In the genomic region with DNA sequence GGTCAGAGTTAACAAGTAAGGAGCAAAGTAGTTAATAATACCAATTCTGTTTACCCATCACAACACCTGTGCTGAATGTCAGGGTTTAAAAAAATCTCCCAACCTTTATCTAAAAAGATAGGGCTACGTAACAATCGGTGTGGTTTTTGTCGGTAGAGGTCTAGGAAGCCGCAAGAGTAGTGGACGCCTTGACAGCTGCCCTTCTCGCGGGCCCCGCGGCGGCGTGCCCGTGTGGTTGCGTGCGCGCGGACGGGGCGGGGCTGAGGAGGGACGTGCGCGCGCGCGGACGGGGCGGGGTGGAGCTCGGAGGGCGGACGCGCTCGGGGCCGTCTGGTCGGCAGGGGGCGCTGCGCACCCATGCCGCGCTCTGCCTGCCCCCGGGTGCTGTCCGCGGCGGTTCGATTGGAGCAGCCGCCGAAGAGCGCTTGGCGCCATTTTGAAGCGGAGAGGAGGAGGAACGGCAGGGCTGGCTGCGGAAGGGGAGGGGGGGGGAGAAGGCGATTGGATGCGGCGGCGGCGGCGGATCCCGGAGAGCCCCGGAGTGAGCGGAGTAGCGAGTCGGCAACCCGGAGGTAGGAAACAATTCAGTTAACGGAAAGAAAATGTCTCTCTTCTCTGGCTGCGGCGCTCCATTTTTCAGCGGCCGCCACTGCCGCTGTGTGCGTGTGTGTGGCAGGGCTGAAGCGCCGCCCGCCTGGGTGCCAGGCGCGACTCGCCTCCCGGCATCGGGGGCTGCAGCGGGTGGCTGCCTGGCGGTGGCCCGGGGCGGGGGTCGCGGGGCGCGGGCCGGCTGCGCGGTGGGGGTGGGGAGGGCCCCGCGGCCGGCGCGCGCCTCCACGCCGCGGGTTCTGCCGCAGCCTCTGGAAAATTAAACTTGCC, we compare ENCODE assay signal across 1 cellular context.
TF ChIP-seq lines count a peak whose summit lies in the region.

A gene with protein sequence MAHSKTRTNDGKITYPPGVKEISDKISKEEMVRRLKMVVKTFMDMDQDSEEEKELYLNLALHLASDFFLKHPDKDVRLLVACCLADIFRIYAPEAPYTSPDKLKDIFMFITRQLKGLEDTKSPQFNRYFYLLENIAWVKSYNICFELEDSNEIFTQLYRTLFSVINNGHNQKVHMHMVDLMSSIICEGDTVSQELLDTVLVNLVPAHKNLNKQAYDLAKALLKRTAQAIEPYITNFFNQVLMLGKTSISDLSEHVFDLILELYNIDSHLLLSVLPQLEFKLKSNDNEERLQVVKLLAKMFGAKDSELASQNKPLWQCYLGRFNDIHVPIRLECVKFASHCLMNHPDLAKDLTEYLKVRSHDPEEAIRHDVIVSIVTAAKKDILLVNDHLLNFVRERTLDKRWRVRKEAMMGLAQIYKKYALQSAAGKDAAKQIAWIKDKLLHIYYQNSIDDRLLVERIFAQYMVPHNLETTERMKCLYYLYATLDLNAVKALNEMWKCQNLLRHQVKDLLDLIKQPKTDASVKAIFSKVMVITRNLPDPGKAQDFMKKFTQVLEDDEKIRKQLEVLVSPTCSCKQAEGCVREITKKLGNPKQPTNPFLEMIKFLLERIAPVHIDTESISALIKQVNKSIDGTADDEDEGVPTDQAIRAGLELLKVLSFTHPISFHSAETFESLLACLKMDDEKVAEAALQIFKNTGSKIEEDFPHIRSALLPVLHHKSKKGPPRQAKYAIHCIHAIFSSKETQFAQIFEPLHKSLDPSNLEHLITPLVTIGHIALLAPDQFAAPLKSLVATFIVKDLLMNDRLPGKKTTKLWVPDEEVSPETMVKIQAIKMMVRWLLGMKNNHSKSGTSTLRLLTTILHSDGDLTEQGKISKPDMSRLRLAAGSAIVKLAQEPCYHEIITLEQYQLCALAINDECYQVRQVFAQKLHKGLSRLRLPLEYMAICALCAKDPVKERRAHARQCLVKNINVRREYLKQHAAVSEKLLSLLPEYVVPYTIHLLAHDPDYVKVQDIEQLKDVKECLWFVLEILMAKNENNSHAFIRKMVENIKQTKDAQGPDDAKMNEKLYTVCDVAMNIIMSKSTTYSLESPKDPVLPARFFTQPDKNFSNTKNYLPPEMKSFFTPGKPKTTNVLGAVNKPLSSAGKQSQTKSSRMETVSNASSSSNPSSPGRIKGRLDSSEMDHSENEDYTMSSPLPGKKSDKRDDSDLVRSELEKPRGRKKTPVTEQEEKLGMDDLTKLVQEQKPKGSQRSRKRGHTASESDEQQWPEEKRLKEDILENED (N-terminal part only) (plus strand): TSS at position 431 of the 879 bp plus-strand sequence. CDS start 62,321 bp downstream, outside the sequence.

TF ChIP-seq in HepG2, 621 proteins besides CTCF, POLR2A, EP300 and RAD21 (continued from another document and continues in another):
- TF ChIP-seq, protein P1, sequence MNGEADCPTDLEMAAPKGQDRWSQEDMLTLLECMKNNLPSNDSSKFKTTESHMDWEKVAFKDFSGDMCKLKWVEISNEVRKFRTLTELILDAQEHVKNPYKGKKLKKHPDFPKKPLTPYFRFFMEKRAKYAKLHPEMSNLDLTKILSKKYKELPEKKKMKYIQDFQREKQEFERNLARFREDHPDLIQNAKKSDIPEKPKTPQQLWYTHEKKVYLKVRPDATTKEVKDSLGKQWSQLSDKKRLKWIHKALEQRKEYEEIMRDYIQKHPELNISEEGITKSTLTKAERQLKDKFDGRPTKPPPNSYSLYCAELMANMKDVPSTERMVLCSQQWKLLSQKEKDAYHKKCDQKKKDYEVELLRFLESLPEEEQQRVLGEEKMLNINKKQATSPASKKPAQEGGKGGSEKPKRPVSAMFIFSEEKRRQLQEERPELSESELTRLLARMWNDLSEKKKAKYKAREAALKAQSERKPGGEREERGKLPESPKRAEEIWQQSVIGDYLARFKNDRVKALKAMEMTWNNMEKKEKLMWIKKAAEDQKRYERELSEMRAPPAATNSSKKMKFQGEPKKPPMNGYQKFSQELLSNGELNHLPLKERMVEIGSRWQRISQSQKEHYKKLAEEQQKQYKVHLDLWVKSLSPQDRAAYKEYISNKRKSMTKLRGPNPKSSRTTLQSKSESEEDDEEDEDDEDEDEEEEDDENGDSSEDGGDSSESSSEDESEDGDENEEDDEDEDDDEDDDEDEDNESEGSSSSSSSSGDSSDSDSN (CRISPR knock-in tag; IDR thresholded peaks at IDR 0.05) = peak; percentile 67; the same call in 1 of the 2 replicates
- TF ChIP-seq, protein P2, sequence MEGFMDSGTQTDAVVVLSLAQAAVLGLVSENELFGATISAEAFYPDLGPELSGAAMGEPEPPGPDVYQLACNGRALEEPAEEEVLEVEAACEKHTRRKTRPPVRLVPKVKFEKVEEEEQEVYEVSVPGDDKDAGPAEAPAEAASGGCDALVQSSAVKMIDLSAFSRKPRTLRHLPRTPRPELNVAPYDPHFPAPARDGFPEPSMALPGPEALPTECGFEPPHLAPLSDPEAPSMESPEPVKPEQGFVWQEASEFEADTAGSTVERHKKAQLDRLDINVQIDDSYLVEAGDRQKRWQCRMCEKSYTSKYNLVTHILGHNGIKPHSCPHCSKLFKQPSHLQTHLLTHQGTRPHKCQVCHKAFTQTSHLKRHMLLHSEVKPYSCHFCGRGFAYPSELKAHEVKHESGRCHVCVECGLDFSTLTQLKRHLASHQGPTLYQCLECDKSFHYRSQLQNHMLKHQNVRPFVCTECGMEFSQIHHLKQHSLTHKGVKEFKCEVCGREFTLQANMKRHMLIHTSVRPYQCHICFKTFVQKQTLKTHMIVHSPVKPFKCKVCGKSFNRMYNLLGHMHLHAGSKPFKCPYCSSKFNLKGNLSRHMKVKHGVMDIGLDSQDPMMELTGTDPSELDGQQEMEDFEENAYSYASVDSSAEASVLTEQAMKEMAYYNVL (CRISPR knock-in tag; IDR thresholded peaks at IDR 0.05; ENCODE audit: borderline replicate concordance) = peak; percentile 55; the same call in 1 of the 2 replicates
- TF ChIP-seq ZBTB20 (CRISPR knock-in tag; IDR thresholded peaks at IDR 0.05; ENCODE audit: borderline replicate concordance, low read depth) (no peak), SOX6 (IDR thresholded peaks at IDR 0.05) (no peak), SOX6 (CRISPR knock-in tag; IDR thresholded peaks at IDR 0.05) (peak; percentile 46; the same call in 1 of the 2 replicates), ZNF232 (CRISPR knock-in tag; IDR thresholded peaks at IDR 0.05; ENCODE audit: borderline replicate concordance) (0 out of 2 replicates have a peak, but pooled peaks have one; percentile 30), NFRKB (IDR thresholded peaks at IDR 0.05) (no peak), ZNF329 (CRISPR knock-in tag; IDR thresholded peaks at IDR 0.05; ENCODE audit: low read depth) (peak; percentile 64; the same call in 1 of the 2 replicates), SOX5 (CRISPR knock-in tag; IDR thresholded peaks at IDR 0.05; ENCODE audit: borderline replicate concordance) (no peak; the same call in 1 of the 2 replicates), RFXAP (CRISPR knock-in tag; IDR thresholded peaks at IDR 0.05; ENCODE audit: borderline replicate concordance) (no peak), ARID2 (CRISPR knock-in tag; IDR thresholded peaks at IDR 0.05; ENCODE audit: borderline replicate concordance) (no peak), KDM2A (CRISPR knock-in tag; IDR thresholded peaks at IDR 0.05; ENCODE audit: borderline replicate concordance, low read depth) (peak; percentile 64; the same call in 1 of the 2 replicates), ZNF205 (CRISPR knock-in tag; IDR thresholded peaks at IDR 0.05) (no peak), JDP2 (CRISPR knock-in tag; IDR thresholded peaks at IDR 0.05; ENCODE audit: borderline replicate concordance) (no peak), ZNF841 (CRISPR knock-in tag; IDR thresholded peaks at IDR 0.05; ENCODE audit: borderline replicate concordance) (no peak)
- TF ChIP-seq, protein P3, sequence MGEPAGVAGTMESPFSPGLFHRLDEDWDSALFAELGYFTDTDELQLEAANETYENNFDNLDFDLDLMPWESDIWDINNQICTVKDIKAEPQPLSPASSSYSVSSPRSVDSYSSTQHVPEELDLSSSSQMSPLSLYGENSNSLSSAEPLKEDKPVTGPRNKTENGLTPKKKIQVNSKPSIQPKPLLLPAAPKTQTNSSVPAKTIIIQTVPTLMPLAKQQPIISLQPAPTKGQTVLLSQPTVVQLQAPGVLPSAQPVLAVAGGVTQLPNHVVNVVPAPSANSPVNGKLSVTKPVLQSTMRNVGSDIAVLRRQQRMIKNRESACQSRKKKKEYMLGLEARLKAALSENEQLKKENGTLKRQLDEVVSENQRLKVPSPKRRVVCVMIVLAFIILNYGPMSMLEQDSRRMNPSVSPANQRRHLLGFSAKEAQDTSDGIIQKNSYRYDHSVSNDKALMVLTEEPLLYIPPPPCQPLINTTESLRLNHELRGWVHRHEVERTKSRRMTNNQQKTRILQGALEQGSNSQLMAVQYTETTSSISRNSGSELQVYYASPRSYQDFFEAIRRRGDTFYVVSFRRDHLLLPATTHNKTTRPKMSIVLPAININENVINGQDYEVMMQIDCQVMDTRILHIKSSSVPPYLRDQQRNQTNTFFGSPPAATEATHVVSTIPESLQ (CRISPR knock-in tag; conservative IDR thresholded peaks at IDR 0.05) = no peak
- TF ChIP-seq, protein P4, sequence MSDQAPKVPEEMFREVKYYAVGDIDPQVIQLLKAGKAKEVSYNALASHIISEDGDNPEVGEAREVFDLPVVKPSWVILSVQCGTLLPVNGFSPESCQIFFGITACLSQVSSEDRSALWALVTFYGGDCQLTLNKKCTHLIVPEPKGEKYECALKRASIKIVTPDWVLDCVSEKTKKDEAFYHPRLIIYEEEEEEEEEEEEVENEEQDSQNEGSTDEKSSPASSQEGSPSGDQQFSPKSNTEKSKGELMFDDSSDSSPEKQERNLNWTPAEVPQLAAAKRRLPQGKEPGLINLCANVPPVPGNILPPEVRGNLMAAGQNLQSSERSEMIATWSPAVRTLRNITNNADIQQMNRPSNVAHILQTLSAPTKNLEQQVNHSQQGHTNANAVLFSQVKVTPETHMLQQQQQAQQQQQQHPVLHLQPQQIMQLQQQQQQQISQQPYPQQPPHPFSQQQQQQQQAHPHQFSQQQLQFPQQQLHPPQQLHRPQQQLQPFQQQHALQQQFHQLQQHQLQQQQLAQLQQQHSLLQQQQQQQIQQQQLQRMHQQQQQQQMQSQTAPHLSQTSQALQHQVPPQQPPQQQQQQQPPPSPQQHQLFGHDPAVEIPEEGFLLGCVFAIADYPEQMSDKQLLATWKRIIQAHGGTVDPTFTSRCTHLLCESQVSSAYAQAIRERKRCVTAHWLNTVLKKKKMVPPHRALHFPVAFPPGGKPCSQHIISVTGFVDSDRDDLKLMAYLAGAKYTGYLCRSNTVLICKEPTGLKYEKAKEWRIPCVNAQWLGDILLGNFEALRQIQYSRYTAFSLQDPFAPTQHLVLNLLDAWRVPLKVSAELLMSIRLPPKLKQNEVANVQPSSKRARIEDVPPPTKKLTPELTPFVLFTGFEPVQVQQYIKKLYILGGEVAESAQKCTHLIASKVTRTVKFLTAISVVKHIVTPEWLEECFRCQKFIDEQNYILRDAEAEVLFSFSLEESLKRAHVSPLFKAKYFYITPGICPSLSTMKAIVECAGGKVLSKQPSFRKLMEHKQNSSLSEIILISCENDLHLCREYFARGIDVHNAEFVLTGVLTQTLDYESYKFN (CRISPR knock-in tag; conservative IDR thresholded peaks at IDR 0.05) = peak; percentile 21; the same call in 1 of the 2 replicates
- TF ChIP-seq, protein P5, sequence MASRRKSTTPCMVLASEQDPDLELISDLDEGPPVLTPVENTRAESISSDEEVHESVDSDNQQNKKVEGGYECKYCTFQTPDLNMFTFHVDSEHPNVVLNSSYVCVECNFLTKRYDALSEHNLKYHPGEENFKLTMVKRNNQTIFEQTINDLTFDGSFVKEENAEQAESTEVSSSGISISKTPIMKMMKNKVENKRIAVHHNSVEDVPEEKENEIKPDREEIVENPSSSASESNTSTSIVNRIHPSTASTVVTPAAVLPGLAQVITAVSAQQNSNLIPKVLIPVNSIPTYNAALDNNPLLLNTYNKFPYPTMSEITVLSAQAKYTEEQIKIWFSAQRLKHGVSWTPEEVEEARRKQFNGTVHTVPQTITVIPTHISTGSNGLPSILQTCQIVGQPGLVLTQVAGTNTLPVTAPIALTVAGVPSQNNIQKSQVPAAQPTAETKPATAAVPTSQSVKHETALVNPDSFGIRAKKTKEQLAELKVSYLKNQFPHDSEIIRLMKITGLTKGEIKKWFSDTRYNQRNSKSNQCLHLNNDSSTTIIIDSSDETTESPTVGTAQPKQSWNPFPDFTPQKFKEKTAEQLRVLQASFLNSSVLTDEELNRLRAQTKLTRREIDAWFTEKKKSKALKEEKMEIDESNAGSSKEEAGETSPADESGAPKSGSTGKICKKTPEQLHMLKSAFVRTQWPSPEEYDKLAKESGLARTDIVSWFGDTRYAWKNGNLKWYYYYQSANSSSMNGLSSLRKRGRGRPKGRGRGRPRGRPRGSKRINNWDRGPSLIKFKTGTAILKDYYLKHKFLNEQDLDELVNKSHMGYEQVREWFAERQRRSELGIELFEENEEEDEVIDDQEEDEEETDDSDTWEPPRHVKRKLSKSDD (CRISPR knock-in tag; IDR thresholded peaks at IDR 0.05; ENCODE audit: low read depth) = peak; percentile 85
- TF ChIP-seq, protein P6, sequence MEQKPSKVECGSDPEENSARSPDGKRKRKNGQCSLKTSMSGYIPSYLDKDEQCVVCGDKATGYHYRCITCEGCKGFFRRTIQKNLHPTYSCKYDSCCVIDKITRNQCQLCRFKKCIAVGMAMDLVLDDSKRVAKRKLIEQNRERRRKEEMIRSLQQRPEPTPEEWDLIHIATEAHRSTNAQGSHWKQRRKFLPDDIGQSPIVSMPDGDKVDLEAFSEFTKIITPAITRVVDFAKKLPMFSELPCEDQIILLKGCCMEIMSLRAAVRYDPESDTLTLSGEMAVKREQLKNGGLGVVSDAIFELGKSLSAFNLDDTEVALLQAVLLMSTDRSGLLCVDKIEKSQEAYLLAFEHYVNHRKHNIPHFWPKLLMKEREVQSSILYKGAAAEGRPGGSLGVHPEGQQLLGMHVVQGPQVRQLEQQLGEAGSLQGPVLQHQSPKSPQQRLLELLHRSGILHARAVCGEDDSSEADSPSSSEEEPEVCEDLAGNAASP (CRISPR knock-in tag; IDR thresholded peaks at IDR 0.05; ENCODE audit: borderline replicate concordance) = no peak
- TF ChIP-seq, protein P7, sequence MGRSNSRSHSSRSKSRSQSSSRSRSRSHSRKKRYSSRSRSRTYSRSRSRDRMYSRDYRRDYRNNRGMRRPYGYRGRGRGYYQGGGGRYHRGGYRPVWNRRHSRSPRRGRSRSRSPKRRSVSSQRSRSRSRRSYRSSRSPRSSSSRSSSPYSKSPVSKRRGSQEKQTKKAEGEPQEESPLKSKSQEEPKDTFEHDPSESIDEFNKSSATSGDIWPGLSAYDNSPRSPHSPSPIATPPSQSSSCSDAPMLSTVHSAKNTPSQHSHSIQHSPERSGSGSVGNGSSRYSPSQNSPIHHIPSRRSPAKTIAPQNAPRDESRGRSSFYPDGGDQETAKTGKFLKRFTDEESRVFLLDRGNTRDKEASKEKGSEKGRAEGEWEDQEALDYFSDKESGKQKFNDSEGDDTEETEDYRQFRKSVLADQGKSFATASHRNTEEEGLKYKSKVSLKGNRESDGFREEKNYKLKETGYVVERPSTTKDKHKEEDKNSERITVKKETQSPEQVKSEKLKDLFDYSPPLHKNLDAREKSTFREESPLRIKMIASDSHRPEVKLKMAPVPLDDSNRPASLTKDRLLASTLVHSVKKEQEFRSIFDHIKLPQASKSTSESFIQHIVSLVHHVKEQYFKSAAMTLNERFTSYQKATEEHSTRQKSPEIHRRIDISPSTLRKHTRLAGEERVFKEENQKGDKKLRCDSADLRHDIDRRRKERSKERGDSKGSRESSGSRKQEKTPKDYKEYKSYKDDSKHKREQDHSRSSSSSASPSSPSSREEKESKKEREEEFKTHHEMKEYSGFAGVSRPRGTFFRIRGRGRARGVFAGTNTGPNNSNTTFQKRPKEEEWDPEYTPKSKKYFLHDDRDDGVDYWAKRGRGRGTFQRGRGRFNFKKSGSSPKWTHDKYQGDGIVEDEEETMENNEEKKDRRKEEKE (IDR thresholded peaks at IDR 0.05) = no peak
- TF ChIP-seq, protein P8, sequence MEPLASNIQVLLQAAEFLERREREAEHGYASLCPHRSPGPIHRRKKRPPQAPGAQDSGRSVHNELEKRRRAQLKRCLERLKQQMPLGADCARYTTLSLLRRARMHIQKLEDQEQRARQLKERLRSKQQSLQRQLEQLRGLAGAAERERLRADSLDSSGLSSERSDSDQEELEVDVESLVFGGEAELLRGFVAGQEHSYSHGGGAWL (CRISPR knock-in tag; IDR thresholded peaks at IDR 0.05) = no peak
